ENCODE assay signal across 24 cellular contexts in genomic region chr18:40179647-40180175, GRCh38.
DNase-seq lines count a peak whose midpoint lies in the region; FAIRE-seq and TF ChIP-seq lines count a peak whose summit lies in the region.
"Had no signal": no experiment of that assay in that cellular context is flagged by ENCODE, and none has a peak within 500 bp of the region (broad histone marks: within the 10 kb centered on the region; RNA-seq: fewer than 3 reads in every experiment).

No MANE protein-coding gene starts in this region.

- H3K4me2 ChIP-seq in H1 (ENCODE audit: insufficient read depth in 1 of 2, low read depth in 2 of 2, low read length in 2 of 2): no peak overlapping the region
- H3K4me2 ChIP-seq: BLaER1 treated with 17β-estradiol and CSF1 and Interleukin-3, amounts not matched to agents 10 nM and 100 nM had no signal

- no peak overlapping the region for H3K23ac ChIP-seq in H1 (ENCODE audit: insufficient read length)

- no peak overlapping the region for H3K27ac ChIP-seq in H1 (ENCODE audit: low read depth, low read length)
- H3K27ac ChIP-seq: BLaER1 treated with 17β-estradiol and CSF1 and Interleukin-3, amounts not matched to agents 10 nM and 100 nM; breast epithelium; left ventricle myocardium inferior; suprapubic skin; upper lobe of right lung had no signal

- H3K27ac Mint-ChIP-seq in MCF 10A (ENCODE audit: low read depth, unreplicated experiment) (no peak overlapping the region), Caco-2 (ENCODE audit: unreplicated experiment) (no peak overlapping the region)
- H3K27ac Mint-ChIP-seq: activated naive CD4-positive, alpha-beta T cell treated with anti-CD3 and anti-CD28 coated beads, Interleukin-2, amount 10 ng/mL, durations not matched to agents 7 days and 5 days; activated T-helper 17 cell treated with anti-CD3 and anti-CD28 coated beads, Interleukin-2, amount 50 U/mL, for 72 hours; T-helper 2 cell treated with Interferon-gamma antibody and Interleukin-4, amounts not matched to agents 5 μg/mL and 100 μg/mL, for 36 hours had no signal

- POLR2A ChIA-PET in H1 (lab: Charles Lee; ENCODE audit: partially characterized antibody): no interaction called here
- POLR2A ChIA-PET in MCF 10A (lab: Yijun Ruan, JAX): no interaction called here
- POLR2A ChIA-PET in Caco-2 (lab: Charles Lee): no interaction called here

- no peaks in the 10 kb centered on the region for H4K20me1 ChIP-seq in H1 (replicated peaks in 1 of 2; ENCODE audit: control insufficient read depth in 1 of 2, insufficient read depth in 2 of 2, low read length in 2 of 2)
- H4K20me1 ChIP-seq: BLaER1 treated with 17β-estradiol and CSF1 and Interleukin-3, amounts not matched to agents 10 nM and 100 nM had no signal

- H4K5ac ChIP-seq in H1 (ENCODE audit: insufficient read length, low read depth, low read length): no peak overlapping the region

- no peak overlapping the region for H2BK5ac ChIP-seq in H1 (ENCODE audit: low read depth, low read length)

- BruUV-seq in MCF 10A (replicated peaks; lab: Mats Ljungman, UMichigan): no TSS peak
- no TSS peak for BruUV-seq in Caco-2 (replicated peaks; lab: Mats Ljungman, UMichigan)

- no peaks in the 10 kb centered on the region for H3K36me3 ChIP-seq in H1 (ENCODE audit: control insufficient read depth in 2 of 4, insufficient read depth in 4 of 4, low read length in 3 of 4)
- H3K36me3 ChIP-seq in Caco-2 (ENCODE audit: control insufficient read depth, insufficient read depth, low read length): no peaks in the 10 kb centered on the region
- H3K36me3 ChIP-seq: BLaER1 treated with 17β-estradiol and CSF1 and Interleukin-3, amounts not matched to agents 10 nM and 100 nM; breast epithelium; left ventricle myocardium inferior; suprapubic skin; upper lobe of right lung had no signal

- H2BK15ac ChIP-seq in H1 (ENCODE audit: low read length): no peak overlapping the region

- intact Hi-C loops in cardiac septum (cut with DNase I) (no loop called here), MCF 10A (cut with micrococcal nuclease) (no loop called here), Caco-2 (cut with micrococcal nuclease; ENCODE audit: unreplicated experiment) (no loop called here)

- H3K9me3 ChIP-seq in H1 (ENCODE audit: insufficient read depth in 2 of 2, low read depth in 1 of 2, low read length in 1 of 2) (no peaks in the 10 kb centered on the region), Caco-2 (no peaks in the 10 kb centered on the region)
- H3K9me3 ChIP-seq: BLaER1 treated with 17β-estradiol and CSF1 and Interleukin-3, amounts not matched to agents 10 nM and 100 nM; breast epithelium; suprapubic skin; upper lobe of right lung had no signal

- no peak overlapping the region for H3K14ac ChIP-seq in H1 (ENCODE audit: insufficient read length)

- TF ChIP-seq POLR2A in H1 (IDR thresholded peaks at IDR 0.05; ENCODE audit: control extremely low read depth in 1 of 2, low read depth in 2 of 2, low read length in 2 of 2): no peak

- CTCF ChIA-PET in H1 (lab: Charles Lee; ENCODE audit: partially characterized antibody) (no interaction called here), MCF 10A (lab: Yijun Ruan, JAX) (no interaction called here), Caco-2 (lab: Charles Lee) (no interaction called here)

- H3K27me3 ChIP-seq in H1 (replicated peaks in 1 of 4; ENCODE audit: control insufficient read depth in 3 of 4, extremely low read depth in 1 of 4, insufficient read depth in 3 of 4, low read length in 3 of 4) (no peaks in the 10 kb centered on the region), Caco-2 (replicated peaks; ENCODE audit: control insufficient read depth, insufficient read depth, low read length) (no peaks in the 10 kb centered on the region)
- H3K27me3 ChIP-seq: BLaER1 treated with 17β-estradiol and CSF1 and Interleukin-3, amounts not matched to agents 10 nM and 100 nM; breast epithelium; suprapubic skin; upper lobe of right lung had no signal

- DNase-seq in DMS 273 treated with DMSO at 0.1 percent for 48 hours (lab: John Stamatoyannopoulos, UW): peak; percentile 5
- no peak for DNase-seq in LNCaP clone FGC (ENCODE audit: low read depth)
- DNase-seq in H1 (ENCODE audit: low read depth in 1 of 2, low spot score in 2 of 2): no peak
- DNase-seq in myocyte (ENCODE audit: low read depth): peak; percentile 43
- no peak for DNase-seq in cardiac septum (ENCODE audit: low spot score)
- DNase-seq in MCF 10A (ENCODE audit: unreplicated experiment): no peak
- no peak for DNase-seq in Caco-2
- DNase-seq: activated CD4-positive, alpha-beta T cell treated with anti-CD3 and anti-CD28 coated beads for 4 hours; activated naive CD4-positive, alpha-beta T cell treated with anti-CD3 and anti-CD28 coated beads, Interleukin-2, amount 10 ng/mL, durations not matched to agents 7 days and 5 days; islet precursor cell; KBM-7; left ventricle myocardium inferior; mesenchymal stem cell; NCI-H1417; NCI-H2171; NCI-H526; small intestine; stimulated activated naive CD4-positive, alpha-beta T cell treated with Interleukin-2 at 50 U/mL for 16 hours; upper lobe of right lung had no signal

- no peak overlapping the region for H4K8ac ChIP-seq in H1 (ENCODE audit: extremely low read depth, insufficient read depth, low read length)

- peak; percentile 3; the same call in 1 of the 2 replicates for TF ChIP-seq CTCF in LNCaP clone FGC (IDR thresholded peaks at IDR 0.05; ENCODE audit: control insufficient read depth, extremely low read depth, insufficient read depth)
- TF ChIP-seq CTCF in H1 (IDR thresholded peaks at IDR 0.05; ENCODE audit: control extremely low read depth in 1 of 3, insufficient read depth in 1 of 3, low read depth in 1 of 3, low read length in 3 of 3): peak in 1 of 3 experiments; percentile 9; a peak in 1 of 4 replicates
- TF ChIP-seq CTCF in MCF 10A (IDR thresholded peaks at IDR 0.05; ENCODE audit: unreplicated experiment): no peak
- no peak for TF ChIP-seq CTCF in Caco-2 (IDR thresholded peaks at IDR 0.05; ENCODE audit: insufficient read depth in 1 of 2, low read depth in 1 of 2, low read length in 1 of 2, severe bottlenecking in 1 of 2, unreplicated experiment in 1 of 2)

- no peak overlapping the region for H3K4me3 Mint-ChIP-seq in MCF 10A (ENCODE audit: unreplicated experiment)
- H3K4me3 Mint-ChIP-seq in Caco-2 (ENCODE audit: unreplicated experiment): no peak overlapping the region
- H3K4me3 Mint-ChIP-seq: activated naive CD4-positive, alpha-beta T cell treated with anti-CD3 and anti-CD28 coated beads, Interleukin-2, amount 10 ng/mL, durations not matched to agents 7 days and 5 days; activated T-helper 17 cell treated with anti-CD3 and anti-CD28 coated beads, Interleukin-2, amount 50 U/mL, for 72 hours; T-helper 2 cell treated with Interferon-gamma antibody and Interleukin-4, amounts not matched to agents 5 μg/mL and 100 μg/mL, for 36 hours had no signal

- no peak overlapping the region for H2BK12ac ChIP-seq in H1 (ENCODE audit: low read depth, low read length)

- no peaks in the 10 kb centered on the region for H3K27me3 Mint-ChIP-seq in MCF 10A (ENCODE audit: insufficient read depth, unreplicated experiment)
- peaks cover 1% of the 10 kb centered on the region for H3K27me3 Mint-ChIP-seq in Caco-2 (ENCODE audit: insufficient read depth, unreplicated experiment)
- H3K27me3 Mint-ChIP-seq: activated naive CD4-positive, alpha-beta T cell treated with anti-CD3 and anti-CD28 coated beads, Interleukin-2, amount 10 ng/mL, durations not matched to agents 7 days and 5 days; activated T-helper 17 cell treated with anti-CD3 and anti-CD28 coated beads, Interleukin-2, amount 50 U/mL, for 72 hours had no signal

- no peak for TF ChIP-seq EP300 in H1 (IDR thresholded peaks at IDR 0.05; ENCODE audit: borderline replicate concordance in 1 of 2, low read depth in 2 of 2, low read length in 2 of 2)

- no peak overlapping the region for H3K4ac ChIP-seq in H1 (replicated peaks; ENCODE audit: insufficient read length, low read depth, low read length)

- H3K36me3 Mint-ChIP-seq in MCF 10A (ENCODE audit: insufficient read depth, unreplicated experiment) (no peaks in the 10 kb centered on the region), Caco-2 (ENCODE audit: insufficient read depth, unreplicated experiment) (no peaks in the 10 kb centered on the region)
- H3K36me3 Mint-ChIP-seq: activated naive CD4-positive, alpha-beta T cell treated with anti-CD3 and anti-CD28 coated beads, Interleukin-2, amount 10 ng/mL, durations not matched to agents 7 days and 5 days had no signal

- no peak overlapping the region for H3K56ac ChIP-seq in H1 (replicated peaks; ENCODE audit: insufficient read length, low read depth, low read length)

- H3K4me3 ChIP-seq in LNCaP clone FGC (ENCODE audit: low read depth, low read length) (no peak overlapping the region), H1 (ENCODE audit: extremely low read depth in 1 of 4, insufficient read depth in 2 of 4, low read depth in 3 of 4, low read length in 4 of 4) (no peak overlapping the region), Caco-2 (ENCODE audit: low read depth, low read length) (no peak overlapping the region)
- H3K4me3 ChIP-seq: BLaER1 treated with 17β-estradiol and CSF1 and Interleukin-3, amounts not matched to agents 10 nM and 100 nM; breast epithelium; left ventricle myocardium inferior; suprapubic skin; upper lobe of right lung had no signal

- H3K9ac ChIP-seq in H1 (replicated peaks in 1 of 4; ENCODE audit: extremely low read depth in 1 of 4, low read depth in 3 of 4, low read length in 3 of 4): no peak overlapping the region
- H3K9ac ChIP-seq: BLaER1 treated with 17β-estradiol and CSF1 and Interleukin-3, amounts not matched to agents 10 nM and 100 nM had no signal

- H2BK120ac ChIP-seq in H1 (replicated peaks; ENCODE audit: low read depth, low read length): no peak overlapping the region

- peak; percentile 38 to 43; a peak in 3 of 4 replicates for TF ChIP-seq RAD21 in H1 (IDR thresholded peaks at IDR 0.05 in 1 of 2, conservative IDR thresholded peaks at IDR 0.05 in 1 of 2; ENCODE audit: low read depth in 2 of 2, low read length in 2 of 2)

- peak overlapping the region; percentile 76; the same call in 1 of the 2 replicates for H2AFZ ChIP-seq in H1 (ENCODE audit: low read length)

- H2BK20ac ChIP-seq in H1 (ENCODE audit: low read length): no peak overlapping the region

- 79% methylated on average over 1 of the region's 1 CpG; no CpG with 5 or more reads in 1 of the 2 experiments for WGBS in H1 (ENCODE audit: extremely low coverage in 1 of 2, insufficient coverage in 1 of 2, insufficient read length in 1 of 2, insufficient replicate concordance in 2 of 2, low coverage in 1 of 2, low lambda C conversion rate in 2 of 2, missing lambda C conversion rate in 1 of 2), 2 experiments

- H3K79me2 ChIP-seq in H1 (ENCODE audit: control insufficient read depth in 1 of 2, insufficient read depth in 2 of 2, low read length in 2 of 2): no peaks in the 10 kb centered on the region

- no peak overlapping the region for H4K91ac ChIP-seq in H1 (replicated peaks; ENCODE audit: insufficient read length, low read length)

- H3K4me1 Mint-ChIP-seq in MCF 10A (ENCODE audit: insufficient read depth, unreplicated experiment): no peaks in the 10 kb centered on the region
- H3K4me1 Mint-ChIP-seq in Caco-2 (ENCODE audit: low read depth, unreplicated experiment): no peaks in the 10 kb centered on the region
- H3K4me1 Mint-ChIP-seq: activated naive CD4-positive, alpha-beta T cell treated with anti-CD3 and anti-CD28 coated beads, Interleukin-2, amount 10 ng/mL, durations not matched to agents 7 days and 5 days; activated T-helper 17 cell treated with anti-CD3 and anti-CD28 coated beads, Interleukin-2, amount 50 U/mL, for 72 hours had no signal

- no peaks in the 10 kb centered on the region for H3K79me1 ChIP-seq in H1 (ENCODE audit: low read depth, low read length)

- no peak overlapping the region for H3K18ac ChIP-seq in H1 (ENCODE audit: extremely low read depth, low read length)

- no peaks in the 10 kb centered on the region for H3K23me2 ChIP-seq in H1 (ENCODE audit: low read depth, low read length)

- peaks cover 0 to 5% (median 0%) of the 10 kb centered on the region in 4 experiments; a peak in 2 of 7 replicates for H3K4me1 ChIP-seq in H1 (replicated peaks in 1 of 4; ENCODE audit: control insufficient read depth in 3 of 4, insufficient read depth in 4 of 4, low read length in 3 of 4)
- no peaks in the 10 kb centered on the region for H3K4me1 ChIP-seq in Caco-2
- H3K4me1 ChIP-seq: BLaER1 treated with 17β-estradiol and CSF1 and Interleukin-3, amounts not matched to agents 10 nM and 100 nM; breast epithelium; left ventricle myocardium inferior; suprapubic skin; upper lobe of right lung had no signal

- FAIRE-seq in H1 (lab: Jason Lieb, UNC): no peak
- FAIRE-seq: small intestine had no signal

- no peak overlapping the region for H2AK5ac ChIP-seq in H1 (ENCODE audit: low read depth, low read length)

- H3K9me3 Mint-ChIP-seq in MCF 10A (ENCODE audit: unreplicated experiment) (peaks cover 18% of the 10 kb centered on the region), Caco-2 (ENCODE audit: unreplicated experiment) (no peaks in the 10 kb centered on the region)

Comparison
In these comparisons a context has a peak if more than half of its experiments do, and no peak if none do; other contexts are left out.
1. DNase-seq: peak in DMS 273 treated with DMSO at 0.1 percent for 48 hours (single experiment) and myocyte (single experiment); none in LNCaP clone FGC (single experiment), H1 (0 of 2), cardiac septum (single experiment), MCF 10A (single experiment) and Caco-2 (0 of 2).